Comparison of ENCODE assay signal across 8 cellular contexts in genomic region chr15:69729167-69729748, GRCh38.
DNase-seq lines count a peak whose midpoint lies in the region; ATAC-seq and TF ChIP-seq lines count a peak whose summit lies in the region.

No MANE protein-coding gene starts in this region.

- no peaks in the 10 kb centered on the region for H3K79me2 ChIP-seq in mesendoderm (ENCODE audit: control insufficient read depth, insufficient read depth, low read length)

- ATAC-seq in body of pancreas, result peak; percentile 27
- peak; percentile 32 for ATAC-seq in stimulated activated effector memory CD8-positive, alpha-beta T cell treated with anti-CD3 and anti-CD28 coated beads, Interleukin-12 subunit alpha, Interleukin-12 subunit beta, amount 100 ng/mL, for 72 hours
- no peak for ATAC-seq in GM21381 (IDR thresholded peaks at IDR 0.05; ENCODE audit: unreplicated experiment)

- no peak overlapping the region for H3K23ac ChIP-seq in mesendoderm (ENCODE audit: low read length)

- H3K27me3 ChIP-seq in body of pancreas (no peaks in the 10 kb centered on the region), mesendoderm (ENCODE audit: insufficient read depth, low read length, poor library complexity) (no peaks in the 10 kb centered on the region)

- H2BK15ac ChIP-seq in mesendoderm (replicated peaks; ENCODE audit: low read depth), result no peak overlapping the region

- WGBS in body of pancreas, 2 donors, result 46 to 53% methylated on average over 9 of the region's 9 CpGs
- WGBS in mesendoderm (ENCODE audit: extremely low coverage, insufficient coverage, low lambda C conversion rate), result no CpG with 5 or more reads among the region's 9 CpGs

- no peak overlapping the region for H3K4me2 ChIP-seq in mesendoderm (ENCODE audit: low read length)

- H3K27ac ChIP-seq in 22Rv1, result no peak overlapping the region
- H3K27ac ChIP-seq in body of pancreas, result no peak overlapping the region
- no peak overlapping the region for H3K27ac ChIP-seq in mesendoderm (ENCODE audit: low read depth, low read length)
- H3K27ac ChIP-seq in caudate nucleus (ENCODE audit: low read depth, low read length), result no peak overlapping the region

- TF ChIP-seq POLR2A in body of pancreas (IDR thresholded peaks at IDR 0.05), result no peak

- no peak overlapping the region for H3K18ac ChIP-seq in mesendoderm (ENCODE audit: low read length)

- no peaks in the 10 kb centered on the region for H3K9me3 ChIP-seq in body of pancreas

- DNase-seq in GM20000 (ENCODE audit: low spot score), result peak; percentile 53
- peak; percentile 45 for DNase-seq in T1000 (lab: John Stamatoyannopoulos, UW)
- peak; percentile 24 to 63 (median 52) for DNase-seq in body of pancreas
- peak; percentile 40 for DNase-seq in mesendoderm
- peak; percentile 70 to 86 for DNase-seq in stimulated activated effector memory CD8-positive, alpha-beta T cell treated with anti-CD3 and anti-CD28 coated beads, Interleukin-12 subunit alpha, Interleukin-12 subunit beta, amount 100 ng/mL, for 72 hours (ENCODE audit: low spot score in 2 of 2)
- no peak for DNase-seq in caudate nucleus (lab: John Stamatoyannopoulos, UW)

- H4K8ac ChIP-seq in mesendoderm (ENCODE audit: low read depth, low read length), result no peak overlapping the region

- H4K5ac ChIP-seq in mesendoderm (ENCODE audit: low read length), result no peak overlapping the region

- no peak overlapping the region for H3K4me3 Mint-ChIP-seq in stimulated activated effector memory CD8-positive, alpha-beta T cell treated with anti-CD3 and anti-CD28 coated beads, Interleukin-12 subunit alpha, Interleukin-12 subunit beta, amount 100 ng/mL, for 72 hours

- peak overlapping the region; percentile 50 for H3K27ac Mint-ChIP-seq in stimulated activated effector memory CD8-positive, alpha-beta T cell treated with anti-CD3 and anti-CD28 coated beads, Interleukin-12 subunit alpha, Interleukin-12 subunit beta, amount 100 ng/mL, for 72 hours

- no peaks in the 10 kb centered on the region for H3K9me3 Mint-ChIP-seq in stimulated activated effector memory CD8-positive, alpha-beta T cell treated with anti-CD3 and anti-CD28 coated beads, Interleukin-12 subunit alpha, Interleukin-12 subunit beta, amount 100 ng/mL, for 72 hours

- no peak overlapping the region for H2BK120ac ChIP-seq in mesendoderm (ENCODE audit: low read depth, low read length)

- H2AK5ac ChIP-seq in mesendoderm (ENCODE audit: low read length), result no peak overlapping the region

- H2BK5ac ChIP-seq in mesendoderm (ENCODE audit: low read length), result no peak overlapping the region

- H3K4me1 Mint-ChIP-seq in stimulated activated effector memory CD8-positive, alpha-beta T cell treated with anti-CD3 and anti-CD28 coated beads, Interleukin-12 subunit alpha, Interleukin-12 subunit beta, amount 100 ng/mL, for 72 hours, result peaks cover 32% of the 10 kb centered on the region

- peak; percentile 85 for TF ChIP-seq CTCF in 22Rv1 (IDR thresholded peaks at IDR 0.05)
- peak; percentile 62 for TF ChIP-seq CTCF in GM20000 (IDR thresholded peaks at IDR 0.05; ENCODE audit: extremely low read depth, missing control alignments)
- TF ChIP-seq CTCF in body of pancreas (IDR thresholded peaks at IDR 0.05), result peak in 6 of 7 experiments; percentile 50 to 73 (median 64)

- no peak overlapping the region for H3K56ac ChIP-seq in mesendoderm (ENCODE audit: low read length)

- H3K36me3 ChIP-seq in body of pancreas (replicated peaks in 1 of 2; ENCODE audit: insufficient read depth in 1 of 2, low read depth in 2 of 2) (no peaks in the 10 kb centered on the region), mesendoderm (ENCODE audit: control insufficient read depth, insufficient read depth, low read length) (no peaks in the 10 kb centered on the region)

- H3K9ac ChIP-seq in mesendoderm (ENCODE audit: low read length), result no peak overlapping the region

- H3K4me1 ChIP-seq in body of pancreas (no peaks in the 10 kb centered on the region), mesendoderm (ENCODE audit: control insufficient read depth, low read depth, low read length) (no peaks in the 10 kb centered on the region)

- H3K36me3 Mint-ChIP-seq in stimulated activated effector memory CD8-positive, alpha-beta T cell treated with anti-CD3 and anti-CD28 coated beads, Interleukin-12 subunit alpha, Interleukin-12 subunit beta, amount 100 ng/mL, for 72 hours, result peaks cover 8% of the 10 kb centered on the region

- H3K4ac ChIP-seq in mesendoderm (ENCODE audit: low read depth, low read length), result no peak overlapping the region

- intact Hi-C loops in body of pancreas (cut with DNase I), result no loop called here

- no peak overlapping the region for H3K4me3 ChIP-seq in body of pancreas
- no peak overlapping the region for H3K4me3 ChIP-seq in mesendoderm (ENCODE audit: low read length)

- H3K79me1 ChIP-seq in mesendoderm (ENCODE audit: low read length), result no peaks in the 10 kb centered on the region

Comparison
In these comparisons a context has a peak if more than half of its experiments do, and no peak if none do; other contexts are left out.
1. DNase-seq: peak in GM20000 (single experiment), T1000 (single experiment), body of pancreas (4 of 4), mesendoderm (single experiment) and stimulated activated effector memory CD8-positive, alpha-beta T cell treated with anti-CD3 and anti-CD28 coated beads, Interleukin-12 subunit alpha, Interleukin-12 subunit beta, amount 100 ng/mL, for 72 hours (2 of 2); none in caudate nucleus (0 of 61).
2. Peak in every context shown above with its lines, with median percentiles within 50 percentile points of each other: CTCF ChIP-seq.